15 cellular contexts compared by ENCODE assay signal in genomic region chr2:58475756-58476155, GRCh38.
DNase-seq lines count a peak whose midpoint lies in the region; ATAC-seq, FAIRE-seq and TF ChIP-seq lines count a peak whose summit lies in the region.
"Had no signal": no experiment of that assay in that cellular context is flagged by ENCODE, and none has a peak within 500 bp of the region (broad histone marks: within the 10 kb centered on the region; RNA-seq: fewer than 3 reads in every experiment).

No MANE protein-coding gene starts in this region.

- no peak overlapping the region for H2AFZ ChIP-seq in astrocyte (ENCODE audit: low read depth, low read length)

- POLR2A ChIA-PET in activated CD8-positive, alpha-beta T cell treated with anti-CD3 and anti-CD28 coated beads for 36 hours (lab: Charles Lee), result no interaction called here

- H3K4me3 ChIP-seq in astrocyte (ENCODE audit: insufficient read depth, low read depth, low read length), result no peak overlapping the region

- no peaks in the 10 kb centered on the region for H3K9me3 Mint-ChIP-seq in astrocyte (ENCODE audit: unreplicated experiment)
- no peaks in the 10 kb centered on the region for H3K9me3 Mint-ChIP-seq in activated CD8-positive, alpha-beta T cell treated with anti-CD3 and anti-CD28 coated beads for 36 hours
- H3K9me3 Mint-ChIP-seq: CD4-positive, alpha-beta memory T cell had no signal

- H3K4me1 Mint-ChIP-seq in astrocyte (ENCODE audit: low read depth, unreplicated experiment), result no peaks in the 10 kb centered on the region
- H3K4me1 Mint-ChIP-seq in activated CD8-positive, alpha-beta T cell treated with anti-CD3 and anti-CD28 coated beads for 36 hours (ENCODE audit: low read depth), result no peaks in the 10 kb centered on the region
- H3K4me1 Mint-ChIP-seq: CD4-positive, alpha-beta memory T cell had no signal

- H3K27me3 ChIP-seq in astrocyte (ENCODE audit: insufficient read depth, low read length), result no peaks in the 10 kb centered on the region

- FAIRE-seq in D721Med (lab: Jason Lieb, UNC) (peak; percentile 96), astrocyte (lab: Jason Lieb, UNC) (no peak)
- FAIRE-seq: GM12892, H54 had no signal

- H3K9ac ChIP-seq in astrocyte (ENCODE audit: low read length), result no peak overlapping the region

- H3K36me3 ChIP-seq in astrocyte (ENCODE audit: insufficient read depth, low read length), result no peaks in the 10 kb centered on the region

- TF ChIP-seq CTCF in D721Med (IDR thresholded peaks at IDR 0.05; ENCODE audit: insufficient read depth, missing control alignments) (no peak), astrocyte (IDR thresholded peaks at IDR 0.05; ENCODE audit: insufficient read depth, low read depth, low read length) (no peak)
- no peak for TF ChIP-seq CTCF in activated CD8-positive, alpha-beta T cell treated with anti-CD3 and anti-CD28 coated beads for 36 hours (IDR thresholded peaks at IDR 0.05)

- no peaks in the 10 kb centered on the region for H3K27me3 Mint-ChIP-seq in astrocyte (ENCODE audit: low read depth, unreplicated experiment)
- no peaks in the 10 kb centered on the region for H3K27me3 Mint-ChIP-seq in activated CD8-positive, alpha-beta T cell treated with anti-CD3 and anti-CD28 coated beads for 36 hours

- H3K4me3 Mint-ChIP-seq in astrocyte (ENCODE audit: unreplicated experiment), result no peak overlapping the region
- H3K4me3 Mint-ChIP-seq in activated CD8-positive, alpha-beta T cell treated with anti-CD3 and anti-CD28 coated beads for 36 hours, result no peak overlapping the region
- H3K4me3 Mint-ChIP-seq: CD4-positive, alpha-beta memory T cell had no signal

- no peak overlapping the region for H3K27ac ChIP-seq in astrocyte (ENCODE audit: low read depth, low read length)

- H3K4me1 ChIP-seq in astrocyte (ENCODE audit: insufficient read depth, low read length), result no peaks in the 10 kb centered on the region
- H3K4me1 ChIP-seq: Caco-2 had no signal

- no peak overlapping the region for H3K4me2 ChIP-seq in astrocyte (ENCODE audit: low read length)

- H4K20me1 ChIP-seq in astrocyte (ENCODE audit: insufficient read depth, low read length), result no peaks in the 10 kb centered on the region

- ATAC-seq in activated CD8-positive, alpha-beta T cell treated with anti-CD3 and anti-CD28 coated beads for 36 hours, result no peak

- intact Hi-C loops in activated CD8-positive, alpha-beta T cell treated with anti-CD3 and anti-CD28 coated beads for 36 hours (cut with micrococcal nuclease), result no loop called here

- H3K79me2 ChIP-seq in astrocyte (ENCODE audit: insufficient read depth, low read length), result no peaks in the 10 kb centered on the region

- CTCF ChIA-PET in activated CD8-positive, alpha-beta T cell treated with anti-CD3 and anti-CD28 coated beads for 36 hours (lab: Charles Lee), result no interaction called here

- H3K9me3 ChIP-seq in astrocyte (ENCODE audit: insufficient read depth, low read depth, low read length), result no peaks in the 10 kb centered on the region
- H3K9me3 ChIP-seq: Caco-2 had no signal

- DNase-seq in D721Med (ENCODE audit: insufficient read length, low spot score), result no peak
- DNase-seq in NCI-H82 (lab: John Stamatoyannopoulos, UW), result peak; percentile 43
- DNase-seq in astrocyte (ENCODE audit: low read depth), result peak; percentile 7
- DNase-seq in NCI-H345 (lab: John Stamatoyannopoulos, UW), result no peak
- DNase-seq in activated CD8-positive, alpha-beta T cell treated with anti-CD3 and anti-CD28 coated beads for 36 hours, result no peak
- no peak for DNase-seq in middle frontal gyrus (ENCODE audit: extremely low spot score, low spot score)
- DNase-seq: C1 segment of cervical spinal cord; Caco-2; CD4-positive, alpha-beta memory T cell; DMS53; DMS79 treated with DMSO at 0.1 percent for 48 hours; GOT3; HCEC 1CT had no signal

- no peaks in the 10 kb centered on the region for H3K36me3 Mint-ChIP-seq in astrocyte (ENCODE audit: low read depth, unreplicated experiment)
- H3K36me3 Mint-ChIP-seq in activated CD8-positive, alpha-beta T cell treated with anti-CD3 and anti-CD28 coated beads for 36 hours (ENCODE audit: low read depth), result no peaks in the 10 kb centered on the region
- H3K36me3 Mint-ChIP-seq: CD4-positive, alpha-beta memory T cell had no signal

- no peak overlapping the region for H3K27ac Mint-ChIP-seq in astrocyte (ENCODE audit: unreplicated experiment)
- no peak overlapping the region for H3K27ac Mint-ChIP-seq in activated CD8-positive, alpha-beta T cell treated with anti-CD3 and anti-CD28 coated beads for 36 hours
- H3K27ac Mint-ChIP-seq: CD4-positive, alpha-beta memory T cell had no signal

Comparison
In these comparisons a context has a peak if more than half of its experiments do, and no peak if none do; other contexts are left out.
1. DNase-seq: peak in NCI-H82 (single experiment) and astrocyte (single experiment); none in D721Med (single experiment), NCI-H345 (single experiment), activated CD8-positive, alpha-beta T cell treated with anti-CD3 and anti-CD28 coated beads for 36 hours (single experiment) and middle frontal gyrus (single experiment).